In the genomic region with DNA sequence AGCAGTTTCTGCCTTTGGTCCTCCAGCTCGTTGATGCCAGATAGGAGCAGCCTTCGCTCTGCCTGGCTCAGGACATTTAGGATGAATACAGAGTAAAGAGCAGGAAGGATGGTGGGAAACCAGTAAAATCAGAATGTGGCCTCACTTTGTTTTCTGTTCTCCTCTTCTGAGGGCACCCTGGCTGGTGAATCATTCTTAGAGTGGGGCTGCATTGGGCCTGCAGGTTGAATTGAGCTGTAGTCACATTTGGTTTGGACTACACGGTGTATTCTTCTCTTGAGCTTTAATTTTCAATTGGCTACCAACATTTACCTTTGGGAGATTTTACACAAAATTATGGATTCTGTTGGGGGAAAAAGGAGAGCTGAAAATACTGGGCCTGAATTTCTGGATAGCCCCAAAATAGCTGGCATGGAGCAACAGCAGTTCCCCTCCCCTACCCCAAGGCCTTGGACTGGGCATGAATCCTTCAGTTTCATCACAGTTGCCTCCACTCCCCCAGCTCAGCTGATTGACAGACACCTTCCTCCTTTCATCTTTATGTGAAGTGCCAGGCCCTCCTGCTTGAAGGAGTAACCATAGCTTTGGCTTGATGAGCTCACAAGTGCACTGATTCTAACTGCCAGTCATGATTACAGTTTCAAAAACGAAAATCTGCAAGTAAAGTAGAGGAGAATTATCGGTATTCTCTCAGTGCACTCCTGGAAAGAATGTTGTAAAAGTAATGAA, we compare ENCODE assay signal across 8 cellular contexts. TPM values are rescaled to one million over a fixed set of nuclear protein-coding genes. Genes with fewer than 3 reads are reported as not detected.
DNase-seq lines count a peak whose midpoint lies in the region; ATAC-seq lines count a peak whose summit lies in the region.

No MANE protein-coding gene starts in this region.

- H3K27ac Mint-ChIP-seq in activated T-helper 1 cell treated with anti-CD3 and anti-CD28 coated beads, Interleukin-12 subunit alpha, Interleukin-12 subunit beta, Interleukin-2, Interleukin-4 antibody, amounts not matched to agents 30 ng/mL and 10 ng/mL and 1 ng/mL, durations not matched to agents 14 hours and 24 hours and 36 hours = peak overlapping the region; percentile 13

- H3K36me3 Mint-ChIP-seq in activated T-helper 1 cell treated with anti-CD3 and anti-CD28 coated beads, Interleukin-12 subunit alpha, Interleukin-12 subunit beta, Interleukin-2, Interleukin-4 antibody, amounts not matched to agents 30 ng/mL and 10 ng/mL and 1 ng/mL, durations not matched to agents 14 hours and 24 hours and 36 hours (ENCODE audit: low read depth) = peaks cover 52% of the 10 kb centered on the region

- peak; percentile 17 for ATAC-seq in HG02852 (IDR thresholded peaks at IDR 0.05; ENCODE audit: unreplicated experiment)
- no peak for ATAC-seq in HG03039 (IDR thresholded peaks at IDR 0.05; ENCODE audit: unreplicated experiment)

- H3K4me3 Mint-ChIP-seq in activated T-helper 1 cell treated with anti-CD3 and anti-CD28 coated beads, Interleukin-12 subunit alpha, Interleukin-12 subunit beta, Interleukin-2, Interleukin-4 antibody, amounts not matched to agents 30 ng/mL and 10 ng/mL and 1 ng/mL, durations not matched to agents 14 hours and 24 hours and 36 hours = no peak overlapping the region

- DNase-seq in SKM-1 treated with dmso at 0.1 percent for 144 hours (lab: John Stamatoyannopoulos, UW; ENCODE audit: unreplicated experiment) = peak; percentile 6
- no peak for DNase-seq in SKM-1 (lab: John Stamatoyannopoulos, UW; ENCODE audit: unreplicated experiment)
- no peak for DNase-seq in activated T-helper 1 cell treated with anti-CD3 and anti-CD28 coated beads, Interleukin-12 subunit alpha, Interleukin-12 subunit beta, Interleukin-2, Interleukin-4 antibody, amounts not matched to agents 30 ng/mL and 10 ng/mL and 1 ng/mL, durations not matched to agents 14 hours and 24 hours and 36 hours (ENCODE audit: low spot score)
- peak; percentile 7 for DNase-seq in putamen (ENCODE audit: low spot score)
- no peak for DNase-seq in NCI-H2081 (lab: John Stamatoyannopoulos, UW)
- no peak for DNase-seq in posterior cingulate gyrus

- H3K9me3 Mint-ChIP-seq in activated T-helper 1 cell treated with anti-CD3 and anti-CD28 coated beads, Interleukin-12 subunit alpha, Interleukin-12 subunit beta, Interleukin-2, Interleukin-4 antibody, amounts not matched to agents 30 ng/mL and 10 ng/mL and 1 ng/mL, durations not matched to agents 14 hours and 24 hours and 36 hours = no peaks in the 10 kb centered on the region

- intact Hi-C loops in activated T-helper 1 cell treated with anti-CD3 and anti-CD28 coated beads, Interleukin-12 subunit alpha, Interleukin-12 subunit beta, Interleukin-2, Interleukin-4 antibody, amounts not matched to agents 30 ng/mL and 10 ng/mL and 1 ng/mL, durations not matched to agents 14 hours and 24 hours and 36 hours (cut with micrococcal nuclease) = loop anchor here (1.0 kb wide), 1 partner anchor 46 kb away; no protein-coding TSS in a partner anchor
- intact Hi-C loops in posterior cingulate gyrus (cut with DNase I) = no loop called here

- H3K27me3 Mint-ChIP-seq in activated T-helper 1 cell treated with anti-CD3 and anti-CD28 coated beads, Interleukin-12 subunit alpha, Interleukin-12 subunit beta, Interleukin-2, Interleukin-4 antibody, amounts not matched to agents 30 ng/mL and 10 ng/mL and 1 ng/mL, durations not matched to agents 14 hours and 24 hours and 36 hours (ENCODE audit: insufficient read depth) = no peaks in the 10 kb centered on the region

- H3K4me1 Mint-ChIP-seq in activated T-helper 1 cell treated with anti-CD3 and anti-CD28 coated beads, Interleukin-12 subunit alpha, Interleukin-12 subunit beta, Interleukin-2, Interleukin-4 antibody, amounts not matched to agents 30 ng/mL and 10 ng/mL and 1 ng/mL, durations not matched to agents 14 hours and 24 hours and 36 hours (ENCODE audit: low read depth) = peaks cover 21% of the 10 kb centered on the region

RNA-seq across cellular contexts. Expression of gene ERCC5, which starts 24.3 kb away (rescaled TPM):
- total RNA-seq in activated T-helper 1 cell treated with anti-CD3 and anti-CD28 coated beads, Interleukin-12 subunit alpha, Interleukin-12 subunit beta, Interleukin-2, Interleukin-4 antibody, amounts not matched to agents 30 ng/mL and 10 ng/mL and 1 ng/mL, durations not matched to agents 14 hours and 24 hours and 36 hours = 40.3 and 42.4 TPM in 2 replicates

Comparison
In these comparisons a context has a peak if more than half of its experiments do, and no peak if none do; other contexts are left out.
1. DNase-seq: peak in SKM-1 treated with dmso at 0.1 percent for 144 hours (single experiment) and putamen (single experiment); none in SKM-1 (single experiment), activated T-helper 1 cell treated with anti-CD3 and anti-CD28 coated beads, Interleukin-12 subunit alpha, Interleukin-12 subunit beta, Interleukin-2, Interleukin-4 antibody, amounts not matched to agents 30 ng/mL and 10 ng/mL and 1 ng/mL, durations not matched to agents 14 hours and 24 hours and 36 hours (single experiment), NCI-H2081 (0 of 2) and posterior cingulate gyrus (0 of 10).